14 cellular contexts compared by ENCODE assay signal in genomic region chr1:34166191-34167090, GRCh38. TPM values are rescaled to one million over a fixed set of nuclear protein-coding genes. Genes with fewer than 3 reads are reported as not detected.
A peak's percentile ranks its signal among the peaks of the same experiment; 100 is the strongest.
DNase-seq lines count a peak whose midpoint lies in the region; ATAC-seq and TF ChIP-seq lines count a peak whose summit lies in the region.
"Had no signal": no experiment of that assay in that cellular context is flagged by ENCODE, and none has a peak within 500 bp of the region (broad histone marks: within the 10 kb centered on the region; RNA-seq: fewer than 3 reads in every experiment).

No MANE protein-coding gene starts in this region.

- no peaks in the 10 kb centered on the region for H3K36me3 ChIP-seq in HUES64 (ENCODE audit: insufficient read depth, low read length)
- H3K36me3 ChIP-seq: colonic mucosa, ovary had no signal

- peak overlapping the region; percentile 52 for H3K4me3 Mint-ChIP-seq in endothelial cell (ENCODE audit: unreplicated experiment)
- H3K4me3 Mint-ChIP-seq in stimulated activated naive B cell treated with anti-CD40 and anti-IgM and Interleukin-4, amounts not matched to agents 10 μg/mL and 1 μg/mL and 100 μg/mL, for 72 hours = no peak overlapping the region

- H3K27ac Mint-ChIP-seq in endothelial cell (ENCODE audit: unreplicated experiment) = no peak overlapping the region
- H3K27ac Mint-ChIP-seq in stimulated activated naive B cell treated with anti-CD40 and anti-IgM and Interleukin-4, amounts not matched to agents 10 μg/mL and 1 μg/mL and 100 μg/mL, for 72 hours = no peak overlapping the region

- no peaks in the 10 kb centered on the region for H3K9me3 Mint-ChIP-seq in endothelial cell (ENCODE audit: unreplicated experiment)
- peaks cover 0 to 3% of the 10 kb centered on the region in 2 donors for H3K9me3 Mint-ChIP-seq in stimulated activated naive B cell treated with anti-CD40 and anti-IgM and Interleukin-4, amounts not matched to agents 10 μg/mL and 1 μg/mL and 100 μg/mL, for 72 hours
- H3K9me3 Mint-ChIP-seq: activated T-cell treated with anti-CD3 and anti-CD28 coated beads, Interleukin-2, amount 50 U/mL, for 4 hours had no signal

- H3K27me3 Mint-ChIP-seq in endothelial cell (ENCODE audit: unreplicated experiment) = peaks cover 16% of the 10 kb centered on the region
- peaks cover 62 to 74% of the 10 kb centered on the region in 2 donors for H3K27me3 Mint-ChIP-seq in stimulated activated naive B cell treated with anti-CD40 and anti-IgM and Interleukin-4, amounts not matched to agents 10 μg/mL and 1 μg/mL and 100 μg/mL, for 72 hours

- DNase-seq in AG08396 (ENCODE audit: low spot score) (peak; percentile 49), endothelial cell (ENCODE audit: low spot score) (peak; percentile 16), middle frontal gyrus (ENCODE audit: extremely low spot score, low spot score) (peak; percentile 44), NCI-H1092 treated with DMSO at 0.1 percent for 48 hours (lab: John Stamatoyannopoulos, UW) (no peak), CD1c-positive myeloid dendritic cell (ENCODE audit: extremely low spot score) (no peak)
- DNase-seq in stimulated activated naive B cell treated with anti-CD40 and anti-IgM and Interleukin-4, amounts not matched to agents 10 μg/mL and 1 μg/mL and 100 μg/mL, for 72 hours = no peak
- DNase-seq: activated T-cell treated with anti-CD3 and anti-CD28 coated beads, Interleukin-2, amount 50 U/mL, for 4 hours; colonic mucosa; ovary had no signal

- TF ChIP-seq CTCF in endothelial cell (IDR thresholded peaks at IDR 0.05; ENCODE audit: unreplicated experiment) = no peak

- peaks cover 6% of the 10 kb centered on the region for H3K4me1 Mint-ChIP-seq in endothelial cell (ENCODE audit: unreplicated experiment)
- H3K4me1 Mint-ChIP-seq in stimulated activated naive B cell treated with anti-CD40 and anti-IgM and Interleukin-4, amounts not matched to agents 10 μg/mL and 1 μg/mL and 100 μg/mL, for 72 hours = peaks cover 5 to 13% of the 10 kb centered on the region in 2 donors

- peak overlapping the region; percentile 92; the same call in 1 of the 2 replicates for H3K27ac ChIP-seq in HUES64 (ENCODE audit: low read depth, low read length)
- H3K27ac ChIP-seq: colonic mucosa, ovary had no signal

- H3K4me1 ChIP-seq in HUES64 (ENCODE audit: insufficient read depth, low read length) = peaks cover 21% of the 10 kb centered on the region
- H3K4me1 ChIP-seq: colonic mucosa had no signal

- peak overlapping the region; percentile 75 for H3K9ac ChIP-seq in HUES64 (ENCODE audit: low read depth, low read length)

- peak overlapping the region; percentile 60 for H3K4me3 ChIP-seq in HUES64 (ENCODE audit: low read length)
- H3K4me3 ChIP-seq: colonic mucosa, ovary had no signal

- H3K9me3 ChIP-seq in HUES64 (ENCODE audit: insufficient read depth, low read depth, low read length) = no peaks in the 10 kb centered on the region
- H3K9me3 ChIP-seq: colonic mucosa, ovary had no signal

- no peak for ATAC-seq in stimulated activated naive B cell treated with anti-CD40 and anti-IgM and Interleukin-4, amounts not matched to agents 10 μg/mL and 1 μg/mL and 100 μg/mL, for 72 hours (replicated peaks)
- ATAC-seq in HG02973 (IDR thresholded peaks at IDR 0.05; ENCODE audit: unreplicated experiment) = no peak
- ATAC-seq: activated T-cell treated with anti-CD3 and anti-CD28 coated beads, Interleukin-2, amount 50 U/mL, for 4 hours had no signal

- peaks cover 4% of the 10 kb centered on the region for H3K36me3 Mint-ChIP-seq in endothelial cell (ENCODE audit: low read depth, unreplicated experiment)
- H3K36me3 Mint-ChIP-seq in stimulated activated naive B cell treated with anti-CD40 and anti-IgM and Interleukin-4, amounts not matched to agents 10 μg/mL and 1 μg/mL and 100 μg/mL, for 72 hours = peaks cover 3 to 4% of the 10 kb centered on the region in 2 donors

- under 1% methylated on average over 45 of the region's 47 CpGs for WGBS in HUES64

- H3K27me3 ChIP-seq in HUES64 (ENCODE audit: insufficient read depth, low read length) = peaks cover 45% of the 10 kb centered on the region; the same call in 1 of the 2 replicates
- H3K27me3 ChIP-seq: ovary had no signal

RNA-seq across cellular contexts. Expression of gene CSMD2, which starts 1.4 kb away (rescaled TPM):
- polyA plus RNA-seq in HUES64 (2013, experiment 1 of 2) = 4.7 TPM
- polyA plus RNA-seq in HUES64 (2013, experiment 2 of 2) = 3.2 TPM
- 2.1 TPM for total RNA-seq in endothelial cell (ENCODE audit: unreplicated experiment)
- total RNA-seq: activated T-cell treated with anti-CD3 and anti-CD28 coated beads, Interleukin-2, amount 50 U/mL, for 4 hours; HT-29; NCI-H460; T-helper 1 cell treated with Interleukin-12 subunit alpha and Interleukin-12 subunit beta and Interleukin-4 antibody, amounts not matched to agents 30 ng/mL and 1 ng/mL, for 36 hours had no signal

RNA-seq across cellular contexts. Expression of gene C1orf94, which starts 10.3 kb away (rescaled TPM):
- polyA plus RNA-seq in HUES64 (2013, experiment 1 of 2) = 5.5 TPM
- polyA plus RNA-seq in HUES64 (2013, experiment 2 of 2) = 5.1 TPM
- total RNA-seq in endothelial cell (ENCODE audit: unreplicated experiment) = not detected
- total RNA-seq: activated T-cell treated with anti-CD3 and anti-CD28 coated beads, Interleukin-2, amount 50 U/mL, for 4 hours; colonic mucosa; HT-29; NCI-H460; ovary; T-helper 1 cell treated with Interleukin-12 subunit alpha and Interleukin-12 subunit beta and Interleukin-4 antibody, amounts not matched to agents 30 ng/mL and 1 ng/mL, for 36 hours had no signal
- polyA plus RNA-seq: ovary had no signal

Comparison
In these comparisons a context has a peak if more than half of its experiments do, and no peak if none do; other contexts are left out.
1. DNase-seq: peak in AG08396 (single experiment), endothelial cell (single experiment) and middle frontal gyrus (single experiment); none in NCI-H1092 treated with DMSO at 0.1 percent for 48 hours (single experiment), CD1c-positive myeloid dendritic cell (single experiment) and stimulated activated naive B cell treated with anti-CD40 and anti-IgM and Interleukin-4, amounts not matched to agents 10 μg/mL and 1 μg/mL and 100 μg/mL, for 72 hours (single experiment).